2 cellular contexts compared by ENCODE assay signal in the genomic region with DNA sequence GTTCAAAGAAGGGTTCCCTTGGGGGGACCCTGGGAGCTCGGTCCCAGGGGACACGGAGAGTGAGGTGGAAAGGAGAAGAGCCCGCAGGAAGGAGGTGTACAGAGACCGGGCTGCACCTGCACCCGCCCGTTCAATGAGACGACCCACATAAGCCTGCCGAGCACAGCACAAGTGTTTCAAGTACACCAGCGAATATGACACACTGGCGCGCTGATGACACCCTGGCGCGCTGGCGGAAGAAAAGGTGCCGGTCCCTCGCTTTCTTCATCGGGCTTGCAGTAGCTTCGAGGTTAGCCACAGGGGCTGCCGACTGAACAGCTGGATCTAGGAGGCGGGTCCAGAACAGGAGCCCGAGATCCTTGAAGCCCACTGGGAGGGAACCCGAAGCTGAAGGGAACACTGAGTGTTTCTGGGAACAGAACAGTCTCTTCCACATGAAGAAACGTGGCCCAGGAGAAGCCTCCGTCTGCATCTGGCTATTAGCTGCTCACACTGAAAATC.
TF ChIP-seq lines count a peak whose summit lies in the region.

No MANE protein-coding gene starts in this region.

TF ChIP-seq in SK-N-SH, 30 proteins besides CTCF, POLR2A, EP300 and RAD21 (continued from another document):
- TF ChIP-seq, protein P1, sequence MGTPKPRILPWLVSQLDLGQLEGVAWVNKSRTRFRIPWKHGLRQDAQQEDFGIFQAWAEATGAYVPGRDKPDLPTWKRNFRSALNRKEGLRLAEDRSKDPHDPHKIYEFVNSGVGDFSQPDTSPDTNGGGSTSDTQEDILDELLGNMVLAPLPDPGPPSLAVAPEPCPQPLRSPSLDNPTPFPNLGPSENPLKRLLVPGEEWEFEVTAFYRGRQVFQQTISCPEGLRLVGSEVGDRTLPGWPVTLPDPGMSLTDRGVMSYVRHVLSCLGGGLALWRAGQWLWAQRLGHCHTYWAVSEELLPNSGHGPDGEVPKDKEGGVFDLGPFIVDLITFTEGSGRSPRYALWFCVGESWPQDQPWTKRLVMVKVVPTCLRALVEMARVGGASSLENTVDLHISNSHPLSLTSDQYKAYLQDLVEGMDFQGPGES (IDR thresholded peaks at IDR 0.05; ENCODE audit: low read depth, low read length), result no peak
- TF ChIP-seq, protein P2, sequence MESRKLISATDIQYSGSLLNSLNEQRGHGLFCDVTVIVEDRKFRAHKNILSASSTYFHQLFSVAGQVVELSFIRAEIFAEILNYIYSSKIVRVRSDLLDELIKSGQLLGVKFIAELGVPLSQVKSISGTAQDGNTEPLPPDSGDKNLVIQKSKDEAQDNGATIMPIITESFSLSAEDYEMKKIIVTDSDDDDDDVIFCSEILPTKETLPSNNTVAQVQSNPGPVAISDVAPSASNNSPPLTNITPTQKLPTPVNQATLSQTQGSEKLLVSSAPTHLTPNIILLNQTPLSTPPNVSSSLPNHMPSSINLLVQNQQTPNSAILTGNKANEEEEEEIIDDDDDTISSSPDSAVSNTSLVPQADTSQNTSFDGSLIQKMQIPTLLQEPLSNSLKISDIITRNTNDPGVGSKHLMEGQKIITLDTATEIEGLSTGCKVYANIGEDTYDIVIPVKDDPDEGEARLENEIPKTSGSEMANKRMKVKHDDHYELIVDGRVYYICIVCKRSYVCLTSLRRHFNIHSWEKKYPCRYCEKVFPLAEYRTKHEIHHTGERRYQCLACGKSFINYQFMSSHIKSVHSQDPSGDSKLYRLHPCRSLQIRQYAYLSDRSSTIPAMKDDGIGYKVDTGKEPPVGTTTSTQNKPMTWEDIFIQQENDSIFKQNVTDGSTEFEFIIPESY (IDR thresholded peaks at IDR 0.05; ENCODE audit: borderline replicate concordance, low read depth), result no peak
- TF ChIP-seq TCF12 (IDR thresholded peaks at IDR 0.05) (no peak), NFIC (IDR thresholded peaks at IDR 0.05; ENCODE audit: borderline replicate concordance) (no peak), ELF1 (IDR thresholded peaks at IDR 0.05) (no peak), FOSL2 (IDR thresholded peaks at IDR 0.05; ENCODE audit: borderline replicate concordance, low read depth) (no peak), GABPA (IDR thresholded peaks at IDR 0.05; ENCODE audit: low read depth) (no peak), SMC3 (IDR thresholded peaks at IDR 0.05; ENCODE audit: low read depth, low read length) (no peak), NRF1 (IDR thresholded peaks at IDR 0.05; ENCODE audit: low read depth, low read length) (no peak), YY1 (IDR thresholded peaks at IDR 0.05; ENCODE audit: low read depth) (no peak), CHD2 (IDR thresholded peaks at IDR 0.05; ENCODE audit: low read length, partially characterized antibody) (no peak), TEAD4 (IDR thresholded peaks at IDR 0.05; ENCODE audit: borderline replicate concordance, insufficient read depth) (no peak), EZH2phosphoT487 (IDR thresholded peaks at IDR 0.05; ENCODE audit: borderline replicate concordance, low read depth) (no peak)
- TF ChIP-seq, protein P3, sequence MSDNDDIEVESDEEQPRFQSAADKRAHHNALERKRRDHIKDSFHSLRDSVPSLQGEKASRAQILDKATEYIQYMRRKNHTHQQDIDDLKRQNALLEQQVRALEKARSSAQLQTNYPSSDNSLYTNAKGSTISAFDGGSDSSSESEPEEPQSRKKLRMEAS (IDR thresholded peaks at IDR 0.05; ENCODE audit: low read depth), result no peak

TF ChIP-seq in SK-N-SH treated with all-trans-retinoic acid at 6 μM for 48 hours, 23 proteins besides CTCF, POLR2A, EP300 and RAD21 (continued from another document):
- TF ChIP-seq, protein P4, sequence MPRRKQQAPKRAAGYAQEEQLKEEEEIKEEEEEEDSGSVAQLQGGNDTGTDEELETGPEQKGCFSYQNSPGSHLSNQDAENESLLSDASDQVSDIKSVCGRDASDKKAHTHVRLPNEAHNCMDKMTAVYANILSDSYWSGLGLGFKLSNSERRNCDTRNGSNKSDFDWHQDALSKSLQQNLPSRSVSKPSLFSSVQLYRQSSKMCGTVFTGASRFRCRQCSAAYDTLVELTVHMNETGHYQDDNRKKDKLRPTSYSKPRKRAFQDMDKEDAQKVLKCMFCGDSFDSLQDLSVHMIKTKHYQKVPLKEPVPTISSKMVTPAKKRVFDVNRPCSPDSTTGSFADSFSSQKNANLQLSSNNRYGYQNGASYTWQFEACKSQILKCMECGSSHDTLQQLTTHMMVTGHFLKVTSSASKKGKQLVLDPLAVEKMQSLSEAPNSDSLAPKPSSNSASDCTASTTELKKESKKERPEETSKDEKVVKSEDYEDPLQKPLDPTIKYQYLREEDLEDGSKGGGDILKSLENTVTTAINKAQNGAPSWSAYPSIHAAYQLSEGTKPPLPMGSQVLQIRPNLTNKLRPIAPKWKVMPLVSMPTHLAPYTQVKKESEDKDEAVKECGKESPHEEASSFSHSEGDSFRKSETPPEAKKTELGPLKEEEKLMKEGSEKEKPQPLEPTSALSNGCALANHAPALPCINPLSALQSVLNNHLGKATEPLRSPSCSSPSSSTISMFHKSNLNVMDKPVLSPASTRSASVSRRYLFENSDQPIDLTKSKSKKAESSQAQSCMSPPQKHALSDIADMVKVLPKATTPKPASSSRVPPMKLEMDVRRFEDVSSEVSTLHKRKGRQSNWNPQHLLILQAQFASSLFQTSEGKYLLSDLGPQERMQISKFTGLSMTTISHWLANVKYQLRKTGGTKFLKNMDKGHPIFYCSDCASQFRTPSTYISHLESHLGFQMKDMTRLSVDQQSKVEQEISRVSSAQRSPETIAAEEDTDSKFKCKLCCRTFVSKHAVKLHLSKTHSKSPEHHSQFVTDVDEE (CRISPR knock-in tag; IDR thresholded peaks at IDR 0.05), result no peak
TF ChIP-seq in SK-N-SH treated with all-trans-retinoic acid at 6 μM for 48 hours: peak in this region for 0.
